Comparison of ENCODE assay signal across 9 cellular contexts in genomic region chr3:184241447-184242296, GRCh38. TPM values are rescaled to one million over a fixed set of nuclear protein-coding genes. Genes with fewer than 3 reads are reported as not detected.
DNase-seq lines count a peak whose midpoint lies in the region; ATAC-seq and TF ChIP-seq lines count a peak whose summit lies in the region.
"Had no signal": no experiment of that assay in that cellular context is flagged by ENCODE, and none has a peak within 500 bp of the region (broad histone marks: within the 10 kb centered on the region; RNA-seq: fewer than 3 reads in every experiment).

No MANE protein-coding gene starts in this region.

- H3K9ac ChIP-seq in smooth muscle cell (ENCODE audit: low read depth), result no peak overlapping the region

- H3K4me3 ChIP-seq in fibroblast of villous mesenchyme (ENCODE audit: low read depth, low read length), result no peak overlapping the region
- no peak overlapping the region for H3K4me3 ChIP-seq in smooth muscle cell
- H3K4me3 ChIP-seq: sigmoid colon had no signal

- no peaks in the 10 kb centered on the region for H3F3A ChIP-seq in smooth muscle cell (ENCODE audit: low read depth)

- no peak overlapping the region for H3K27ac ChIP-seq in smooth muscle cell (ENCODE audit: low read depth)
- H3K27ac ChIP-seq: sigmoid colon had no signal

- H3K27me3 ChIP-seq in smooth muscle cell (ENCODE audit: low read depth), result no peaks in the 10 kb centered on the region

- H4K20me1 ChIP-seq in smooth muscle cell (ENCODE audit: low read depth), result peaks cover 27% of the 10 kb centered on the region

- peak; percentile 62 for DNase-seq in NCI-H82 (lab: John Stamatoyannopoulos, UW)
- no peak for DNase-seq in NCI-H82 treated with DMSO at 0.1 percent for 48 hours (lab: John Stamatoyannopoulos, UW; ENCODE audit: unreplicated experiment)
- peak; percentile 50 for DNase-seq in NCI-H69 (lab: John Stamatoyannopoulos, UW)
- DNase-seq in fibroblast of villous mesenchyme (ENCODE audit: low read depth), result peak; percentile 14
- DNase-seq in smooth muscle cell (lab: John Stamatoyannopoulos, UW; ENCODE audit: unreplicated experiment), result no peak
- no peak for DNase-seq in SW480 (ENCODE audit: low spot score)
- DNase-seq in mesenteric fat pad (ENCODE audit: low spot score), result no peak

- no peak for ATAC-seq in GM19463 (IDR thresholded peaks at IDR 0.05; ENCODE audit: unreplicated experiment)

- TF ChIP-seq CTCF in fibroblast of villous mesenchyme (IDR thresholded peaks at IDR 0.05; ENCODE audit: insufficient read depth, low read depth, low read length) (peak; percentile 42), smooth muscle cell (IDR thresholded peaks at IDR 0.05; ENCODE audit: borderline replicate concordance, insufficient read depth, poor library complexity, severe bottlenecking) (peak; percentile 20)

- no peaks in the 10 kb centered on the region for H3K36me3 ChIP-seq in smooth muscle cell (ENCODE audit: low read depth)

- H3K79me2 ChIP-seq in smooth muscle cell (ENCODE audit: low read depth), result no peaks in the 10 kb centered on the region

- WGBS in smooth muscle cell (ENCODE audit: low lambda C conversion rate), result 54% methylated on average over 44 of the region's 46 CpGs

- no peaks in the 10 kb centered on the region for H3K9me3 ChIP-seq in smooth muscle cell (replicated peaks; ENCODE audit: low read depth)
- H3K9me3 ChIP-seq: sigmoid colon had no signal

- H3K4me1 ChIP-seq in smooth muscle cell (ENCODE audit: low read depth), result no peaks in the 10 kb centered on the region

- H2AFZ ChIP-seq in smooth muscle cell (ENCODE audit: low read depth), result no peak overlapping the region

- no peak overlapping the region for H3K4me2 ChIP-seq in smooth muscle cell

RNA-seq across cellular contexts. Expression of gene ALG3, which starts 7.1 kb away (rescaled TPM):
- total RNA-seq in fibroblast of villous mesenchyme (28.7 and 41.0 TPM in 2 replicates), smooth muscle cell (48.8 and 95.2 TPM in 2 replicates), mesenteric fat pad (34.1 TPM)
- polyA plus RNA-seq in smooth muscle cell, result 91.2 and 96.7 TPM in 2 replicates

RNA-seq across cellular contexts. Expression of gene EEF1AKMT4, which starts 7.8 kb away (rescaled TPM):
- total RNA-seq in fibroblast of villous mesenchyme, result 3.9 and 5.6 TPM in 2 replicates
- 4.1 and 4.7 TPM in 2 replicates for total RNA-seq in smooth muscle cell
- polyA plus RNA-seq in smooth muscle cell, result 5.8 and 9.1 TPM in 2 replicates
- total RNA-seq in mesenteric fat pad, result 4.0 TPM

RNA-seq across cellular contexts. Expression of gene VWA5B2, which starts 12.3 kb away (rescaled TPM):
- total RNA-seq in fibroblast of villous mesenchyme, result not detected in 2 replicates
- total RNA-seq in smooth muscle cell, result not detected in 2 replicates
- 0.70 TPM in 1 of 2 replicates, not detected in the other for polyA plus RNA-seq in smooth muscle cell
- not detected for total RNA-seq in mesenteric fat pad

RNA-seq across cellular contexts. Expression of gene CAMK2N2, which starts 19.7 kb away (rescaled TPM):
- total RNA-seq in fibroblast of villous mesenchyme (under 0.01 TPM in 1 of 2 replicates, not detected in the other), smooth muscle cell (not detected in 2 replicates), mesenteric fat pad (not detected)
- 0.18 TPM in 1 of 2 replicates, not detected in the other for polyA plus RNA-seq in smooth muscle cell

RNA-seq across cellular contexts. Expression of gene ECE2, which starts 34.1 kb away (rescaled TPM):
- total RNA-seq in fibroblast of villous mesenchyme (not detected in 2 replicates), smooth muscle cell (not detected in 2 replicates), mesenteric fat pad (not detected)
- polyA plus RNA-seq in smooth muscle cell, result not detected in 2 replicates

Comparison
In these comparisons a context has a peak if more than half of its experiments do, and no peak if none do; other contexts are left out.
1. DNase-seq: peak in NCI-H82 (single experiment), NCI-H69 (single experiment) and fibroblast of villous mesenchyme (single experiment); none in NCI-H82 treated with DMSO at 0.1 percent for 48 hours (single experiment), smooth muscle cell (single experiment), SW480 (single experiment) and mesenteric fat pad (single experiment).